11 cellular contexts compared by ENCODE assay signal in the genomic region with DNA sequence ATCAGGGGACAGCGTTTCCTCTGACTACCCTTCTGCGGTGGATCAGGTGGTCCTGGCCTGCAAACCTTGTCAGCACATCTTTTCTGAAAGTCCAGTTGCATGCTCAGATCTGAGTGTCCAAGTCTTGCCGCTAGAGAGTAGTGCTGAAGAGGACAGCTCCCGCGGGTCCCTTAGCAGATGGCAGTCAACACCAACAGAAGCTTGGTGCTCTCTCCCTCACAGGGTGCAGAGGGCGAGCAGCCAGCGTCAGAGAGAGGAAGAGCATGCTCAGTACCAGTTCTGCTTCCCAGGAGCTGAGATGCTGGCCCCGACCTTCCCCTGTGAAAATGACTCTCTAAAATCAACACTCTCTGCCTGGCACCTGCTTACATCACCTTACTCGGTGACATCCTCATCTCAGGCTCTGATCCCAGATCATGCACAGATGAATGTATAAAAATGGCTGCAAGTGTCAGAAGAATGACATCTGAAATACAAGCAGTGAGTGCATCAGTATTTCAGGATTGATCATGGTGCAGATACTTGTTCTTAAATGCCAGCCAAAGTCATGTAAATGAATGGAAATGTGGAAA.
DNase-seq lines count a peak whose midpoint lies in the region; ATAC-seq and TF ChIP-seq lines count a peak whose summit lies in the region.
"Had no signal": no experiment of that assay in that cellular context is flagged by ENCODE, and none has a peak within 500 bp of the region (broad histone marks: within the 10 kb centered on the region; RNA-seq: fewer than 3 reads in every experiment).

No MANE protein-coding gene starts in this region.

- H3K9me3 Mint-ChIP-seq in mesothelial cell of epicardium = no peaks in the 10 kb centered on the region
- H3K9me3 Mint-ChIP-seq: activated B cell treated with CpG ODN at 0.5 μM for 24 hours; effector memory CD8-positive, alpha-beta T cell had no signal

- in situ Hi-C loops in astrocyte of the spinal cord (cut with HindIII; ENCODE audit: low sequenced_read_pairs) = no loop called here

- peaks cover 59% of the 10 kb centered on the region for H3K27me3 Mint-ChIP-seq in mesothelial cell of epicardium (ENCODE audit: low read depth)

- H3K4me3 Mint-ChIP-seq in mesothelial cell of epicardium = no peak overlapping the region
- H3K4me3 Mint-ChIP-seq: activated B cell treated with CpG ODN at 0.5 μM for 24 hours; effector memory CD8-positive, alpha-beta T cell had no signal

- no peak overlapping the region for H3K27ac Mint-ChIP-seq in mesothelial cell of epicardium
- H3K27ac Mint-ChIP-seq: activated B cell treated with CpG ODN at 0.5 μM for 24 hours; effector memory CD8-positive, alpha-beta T cell had no signal

- no peak overlapping the region for H3K4me3 ChIP-seq in astrocyte of the spinal cord (ENCODE audit: low read depth, low read length)

- peak; percentile 20 for DNase-seq in EL
- DNase-seq in LHCN-M2 (ENCODE audit: low read depth) = peak; percentile 14
- peak; percentile 28 for DNase-seq in astrocyte of the spinal cord (ENCODE audit: low read depth, low spot score)
- DNase-seq in iPS-NIHi7 (ENCODE audit: extremely low spot score) = peak; percentile 76
- no peak for DNase-seq in cortex of kidney (lab: John Stamatoyannopoulos, UW)
- no peak for DNase-seq in mesothelial cell of epicardium (ENCODE audit: low spot score in 2 of 2, unreplicated experiment in 2 of 2)
- DNase-seq: activated B cell treated with CpG ODN at 0.5 μM for 24 hours; activated gamma-delta T cell treated with Interleukin-2 at 50 U/mL for 16 hours; effector memory CD8-positive, alpha-beta T cell had no signal

- H3K4me1 Mint-ChIP-seq in mesothelial cell of epicardium = no peaks in the 10 kb centered on the region
- H3K4me1 Mint-ChIP-seq: activated B cell treated with CpG ODN at 0.5 μM for 24 hours had no signal

- H3K36me3 Mint-ChIP-seq in mesothelial cell of epicardium = no peaks in the 10 kb centered on the region

- ATAC-seq in HG02981 (IDR thresholded peaks at IDR 0.05; ENCODE audit: unreplicated experiment) (no peak), GM18907 (IDR thresholded peaks at IDR 0.05; ENCODE audit: unreplicated experiment) (no peak)
- ATAC-seq: effector memory CD8-positive, alpha-beta T cell had no signal

- TF ChIP-seq CTCF in astrocyte of the spinal cord (IDR thresholded peaks at IDR 0.05; ENCODE audit: low read depth, low read length) (no peak), mesothelial cell of epicardium (IDR thresholded peaks at IDR 0.05; ENCODE audit: unreplicated experiment) (no peak)

Comparison
In these comparisons a context has a peak if more than half of its experiments do, and no peak if none do; other contexts are left out.
1. DNase-seq: peak in EL (single experiment), LHCN-M2 (single experiment), astrocyte of the spinal cord (single experiment) and iPS-NIHi7 (single experiment); none in cortex of kidney (single experiment) and mesothelial cell of epicardium (0 of 2).